23 cellular contexts compared by ENCODE assay signal in genomic region chr2:925309-925708, GRCh38. TPM values are rescaled to one million over a fixed set of nuclear protein-coding genes. Genes with fewer than 3 reads are reported as not detected.
DNase-seq lines count a peak whose midpoint lies in the region; ATAC-seq and TF ChIP-seq lines count a peak whose summit lies in the region.
"Had no signal": no experiment of that assay in that cellular context is flagged by ENCODE, and none has a peak within 500 bp of the region (broad histone marks: within the 10 kb centered on the region; RNA-seq: fewer than 3 reads in every experiment).

No MANE protein-coding gene starts in this region.

- DNase-seq in H7 (peak; percentile 62), cerebellum (ENCODE audit: low spot score) (peak; percentile 11), islet precursor cell (peak; percentile 79), type B pancreatic cell (ENCODE audit: extremely low spot score, unreplicated experiment) (no peak)
- no peak for DNase-seq in activated CD4-positive, alpha-beta memory T cell treated with anti-CD3 and anti-CD28 coated beads, Interleukin-2, amount 10 ng/mL, durations not matched to agents 7 days and 5 days
- DNase-seq in CD8-positive, alpha-beta memory T cell: no peak
- DNase-seq: CD4-positive, CD25-positive, alpha-beta regulatory T cell; COR-L47; DMS53; NCI-H1048; NCI-H1417; NCI-H1694; NCI-H2029 treated with DMSO at 0.1 percent for 48 hours; NCI-H2227 treated with DMSO at 0.1 percent for 48 hours; NCI-H69; Right ventricle myocardium superior; RPMI8226 had no signal

- H3K9me3 Mint-ChIP-seq in type B pancreatic cell: no peaks in the 10 kb centered on the region
- H3K9me3 Mint-ChIP-seq in activated CD4-positive, alpha-beta memory T cell treated with anti-CD3 and anti-CD28 coated beads, Interleukin-2, amount 10 ng/mL, durations not matched to agents 7 days and 5 days: no peaks in the 10 kb centered on the region
- no peaks in the 10 kb centered on the region for H3K9me3 Mint-ChIP-seq in CD8-positive, alpha-beta memory T cell

- no peaks in the 10 kb centered on the region for H3K9me3 ChIP-seq in CD8-positive, alpha-beta memory T cell (ENCODE audit: low read length)
- H3K9me3 ChIP-seq: SJSA1 had no signal

- peaks cover 9% of the 10 kb centered on the region for H3K4me1 Mint-ChIP-seq in type B pancreatic cell (ENCODE audit: unreplicated experiment)
- H3K4me1 Mint-ChIP-seq in activated CD4-positive, alpha-beta memory T cell treated with anti-CD3 and anti-CD28 coated beads, Interleukin-2, amount 10 ng/mL, durations not matched to agents 7 days and 5 days: no peaks in the 10 kb centered on the region
- H3K4me1 Mint-ChIP-seq in CD8-positive, alpha-beta memory T cell: no peaks in the 10 kb centered on the region
- H3K4me1 Mint-ChIP-seq: CD4-positive, CD25-positive, alpha-beta regulatory T cell had no signal

- H3K4me1 ChIP-seq in CD8-positive, alpha-beta memory T cell (ENCODE audit: insufficient read depth, low read length): no peaks in the 10 kb centered on the region
- H3K4me1 ChIP-seq: BLaER1, SJSA1 had no signal

- no peak overlapping the region for H3K27ac ChIP-seq in CD8-positive, alpha-beta memory T cell (ENCODE audit: low read depth, low read length)
- H3K27ac ChIP-seq: BLaER1, SJSA1 had no signal

- peaks cover 19% of the 10 kb centered on the region for H3K27me3 Mint-ChIP-seq in type B pancreatic cell
- H3K27me3 Mint-ChIP-seq in activated CD4-positive, alpha-beta memory T cell treated with anti-CD3 and anti-CD28 coated beads, Interleukin-2, amount 10 ng/mL, durations not matched to agents 7 days and 5 days: peaks cover 2% of the 10 kb centered on the region
- peaks cover 7 to 20% of the 10 kb centered on the region in 2 donors for H3K27me3 Mint-ChIP-seq in CD8-positive, alpha-beta memory T cell
- H3K27me3 Mint-ChIP-seq: CD4-positive, CD25-positive, alpha-beta regulatory T cell had no signal

- H3K36me3 Mint-ChIP-seq in type B pancreatic cell: no peaks in the 10 kb centered on the region
- no peaks in the 10 kb centered on the region for H3K36me3 Mint-ChIP-seq in activated CD4-positive, alpha-beta memory T cell treated with anti-CD3 and anti-CD28 coated beads, Interleukin-2, amount 10 ng/mL, durations not matched to agents 7 days and 5 days (ENCODE audit: low read depth)
- H3K36me3 Mint-ChIP-seq in CD8-positive, alpha-beta memory T cell: no peaks in the 10 kb centered on the region
- H3K36me3 Mint-ChIP-seq: CD4-positive, CD25-positive, alpha-beta regulatory T cell had no signal

- H3K4me3 ChIP-seq in H7 (ENCODE audit: insufficient read depth, low read depth, low read length): no peak overlapping the region
- H3K4me3 ChIP-seq in CD8-positive, alpha-beta memory T cell (ENCODE audit: low read length): no peak overlapping the region
- H3K4me3 ChIP-seq: BLaER1, SJSA1 had no signal

- peak overlapping the region; percentile 10 for H3K4me3 Mint-ChIP-seq in type B pancreatic cell
- no peak overlapping the region for H3K4me3 Mint-ChIP-seq in activated CD4-positive, alpha-beta memory T cell treated with anti-CD3 and anti-CD28 coated beads, Interleukin-2, amount 10 ng/mL, durations not matched to agents 7 days and 5 days
- H3K4me3 Mint-ChIP-seq in CD8-positive, alpha-beta memory T cell: no peak overlapping the region
- H3K4me3 Mint-ChIP-seq: CD4-positive, CD25-positive, alpha-beta regulatory T cell had no signal

- no peak for TF ChIP-seq CTCF in type B pancreatic cell (conservative IDR thresholded peaks at IDR 0.05)

- H3K36me3 ChIP-seq in H7 (replicated peaks; ENCODE audit: control insufficient read depth, insufficient read depth, low read length): no peaks in the 10 kb centered on the region
- no peaks in the 10 kb centered on the region for H3K36me3 ChIP-seq in CD8-positive, alpha-beta memory T cell (ENCODE audit: insufficient read depth, low read length)
- H3K36me3 ChIP-seq: BLaER1, SJSA1 had no signal

- no peak for ATAC-seq in HG03342 (IDR thresholded peaks at IDR 0.05; ENCODE audit: unreplicated experiment)
- ATAC-seq: HCT116 had no signal

- no peaks in the 10 kb centered on the region; the same call in 1 of the 2 replicates for H3K27me3 ChIP-seq in H7 (ENCODE audit: control insufficient read depth, insufficient read depth, low read length)
- H3K27me3 ChIP-seq in CD8-positive, alpha-beta memory T cell (ENCODE audit: insufficient read depth, low read length, poor library complexity, severe bottlenecking): no peaks in the 10 kb centered on the region
- H3K27me3 ChIP-seq: BLaER1, SJSA1 had no signal

- peak overlapping the region; percentile 29 for H3K27ac Mint-ChIP-seq in type B pancreatic cell
- H3K27ac Mint-ChIP-seq in activated CD4-positive, alpha-beta memory T cell treated with anti-CD3 and anti-CD28 coated beads, Interleukin-2, amount 10 ng/mL, durations not matched to agents 7 days and 5 days: no peak overlapping the region
- no peak overlapping the region for H3K27ac Mint-ChIP-seq in CD8-positive, alpha-beta memory T cell

- POLR2A ChIA-PET in activated CD4-positive, alpha-beta memory T cell treated with anti-CD3 and anti-CD28 coated beads, Interleukin-2, amount 10 ng/mL, durations not matched to agents 7 days and 5 days (lab: Charles Lee): no interaction called here
- POLR2A ChIA-PET in CD8-positive, alpha-beta memory T cell (lab: Charles Lee): no interaction called here

- CTCF ChIA-PET in activated CD4-positive, alpha-beta memory T cell treated with anti-CD3 and anti-CD28 coated beads, Interleukin-2, amount 10 ng/mL, durations not matched to agents 7 days and 5 days (lab: Charles Lee): no interaction called here
- CTCF ChIA-PET in CD8-positive, alpha-beta memory T cell (lab: Charles Lee): no interaction called here

RNA-seq across cellular contexts. Expression of gene SNTG2, which starts 25.3 kb away (rescaled TPM):
- 1.5 and 2.1 TPM in 2 replicates for total RNA-seq in H7 (2014; rRNA removed; shearing (Covaris generic))
- total RNA-seq in cerebellum (4.9 TPM), type B pancreatic cell (ENCODE audit: low replicate concordance) (0.45 and 1.1 TPM in 2 replicates)
- under 1 TPM in 1 of 2 experiments, not detected in 1; 0.13 TPM for total RNA-seq in activated CD4-positive, alpha-beta memory T cell treated with anti-CD3 and anti-CD28 coated beads, Interleukin-2, amount 10 ng/mL, durations not matched to agents 7 days and 5 days
- 1 to 10 TPM; 1.3 to 1.7 TPM for total RNA-seq in CD8-positive, alpha-beta memory T cell
- polyA plus RNA-seq in CD8-positive, alpha-beta memory T cell: 0.30 TPM
- total RNA-seq: Daoy, NCI-H460 had no signal
- polyA plus RNA-seq: CD4-positive, CD25-positive, alpha-beta regulatory T cell had no signal

Comparison
In these comparisons a context has a peak if more than half of its experiments do, and no peak if none do; other contexts are left out.
1. DNase-seq: peak in H7 (single experiment), cerebellum (single experiment) and islet precursor cell (single experiment); none in type B pancreatic cell (single experiment), activated CD4-positive, alpha-beta memory T cell treated with anti-CD3 and anti-CD28 coated beads, Interleukin-2, amount 10 ng/mL, durations not matched to agents 7 days and 5 days (single experiment) and CD8-positive, alpha-beta memory T cell (0 of 5).